Comparison of ENCODE assay signal across 4 cellular contexts in genomic region chr5:57627661-57628060, GRCh38.
"Had no signal": no experiment of that assay in that cellular context is flagged by ENCODE, and none has a peak within 500 bp of the region (broad histone marks: within the 10 kb centered on the region; RNA-seq: fewer than 3 reads in every experiment).

No MANE protein-coding gene starts in this region.

- H2AFZ ChIP-seq: GM23338 had no signal

- DNase-seq: H9, HCEC 1CT, KBM-7 had no signal

- H3K4me3 ChIP-seq: GM23338 had no signal

- H3K4me2 ChIP-seq: GM23338 had no signal

- ATAC-seq: GM23338 had no signal
